In the genomic region with DNA sequence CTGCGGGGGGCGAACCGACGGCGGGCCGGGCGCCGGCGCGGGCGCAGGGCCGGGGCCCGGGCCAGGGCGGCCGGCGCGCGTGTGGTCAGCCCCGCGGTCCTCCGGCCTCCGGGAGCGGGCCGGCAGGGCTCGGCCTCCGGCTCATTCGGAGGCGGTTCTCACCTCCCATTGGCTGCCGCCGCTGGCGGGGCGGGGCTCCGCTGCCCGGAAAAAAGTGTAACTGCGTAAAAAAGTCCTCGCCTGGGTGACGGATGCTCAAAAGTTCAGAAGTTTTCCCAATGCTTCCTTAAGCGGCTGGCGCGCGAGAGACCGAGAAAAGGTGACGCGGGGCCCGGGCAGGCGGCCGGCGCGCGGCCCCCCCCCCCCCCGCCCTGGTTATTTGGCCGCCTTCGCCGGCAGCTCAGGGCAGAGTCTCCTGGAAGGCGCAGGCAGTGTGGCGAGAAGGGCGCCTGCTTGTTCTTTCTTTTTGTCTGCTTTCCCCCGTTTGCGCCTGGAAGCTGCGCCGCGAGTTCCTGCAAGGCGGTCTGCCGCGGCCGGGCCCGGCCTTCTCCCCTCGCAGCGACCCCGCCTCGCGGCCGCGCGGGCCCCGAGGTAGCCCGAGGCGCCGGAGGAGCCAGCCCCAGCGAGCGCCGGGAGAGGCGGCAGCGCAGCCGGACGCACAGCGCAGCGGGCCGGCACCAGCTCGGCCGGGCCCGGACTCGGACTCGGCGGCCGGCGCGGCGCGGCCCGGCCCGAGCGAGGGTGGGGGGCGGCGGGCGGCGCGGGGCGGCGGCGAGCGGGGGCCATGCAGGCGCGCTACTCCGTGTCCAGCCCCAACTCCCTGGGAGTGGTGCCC, we compare ENCODE assay signal across 8 cellular contexts. TPM values are rescaled to one million over a fixed set of nuclear protein-coding genes. Genes with fewer than 3 reads are reported as not detected.
DNase-seq lines count a peak whose midpoint lies in the region; ATAC-seq, FAIRE-seq and TF ChIP-seq lines count a peak whose summit lies in the region.

A gene (plus strand): TSS at position 254 of the 835 bp plus-strand sequence. CDS start 531 bp downstream, at position 785.

- H3K27ac ChIP-seq in astrocyte (ENCODE audit: low read depth, low read length) (peak within 1 kb of the TSS; percentile 77), psoas muscle (peak within 1 kb of the TSS; percentile 74)

- FAIRE-seq in astrocyte (lab: Jason Lieb, UNC) = no peak

- WGBS in psoas muscle, 3 donors = 1% methylated on average over 28 to 114 of the region's 115 CpGs

- ATAC-seq in HG02938 (IDR thresholded peaks at IDR 0.05; ENCODE audit: unreplicated experiment) (peak; percentile 60), left ventricle myocardium superior (peak; percentile 92), psoas muscle (peak; percentile 84 to 91 (median 86))

- peaks cover 4% of the 10 kb centered on the region for H3K9me3 Mint-ChIP-seq in astrocyte (ENCODE audit: unreplicated experiment)

- H3K4me3 Mint-ChIP-seq in astrocyte (ENCODE audit: unreplicated experiment) = peak within 1 kb of the TSS; percentile 80

- no peaks in the 10 kb centered on the region for H3K36me3 Mint-ChIP-seq in astrocyte (ENCODE audit: low read depth, unreplicated experiment)

- H3K4me1 Mint-ChIP-seq in astrocyte (ENCODE audit: low read depth, unreplicated experiment) = peaks cover 13% of the 10 kb centered on the region

- H3K36me3 ChIP-seq in astrocyte (ENCODE audit: insufficient read depth, low read length) (no peaks in the 10 kb centered on the region), psoas muscle (ENCODE audit: insufficient read depth in 1 of 2, low read depth in 1 of 2) (no peaks in the 10 kb centered on the region)

- H3K9ac ChIP-seq in astrocyte (ENCODE audit: low read length) = peak within 1 kb of the TSS; percentile 84

- H3K9me3 ChIP-seq in astrocyte (ENCODE audit: insufficient read depth, low read depth, low read length) = no peaks in the 10 kb centered on the region
- no peaks in the 10 kb centered on the region for H3K9me3 ChIP-seq in psoas muscle

- CTCF ChIA-PET in GM10248 (lab: Yijun Ruan, JAX) = interaction anchor here (0.8 to 2.2 kb wide), 4 partner anchors 13 to 741 kb away, joined by 3 to 5 read pairs (median 3); no protein-coding TSS in a partner anchor

- H3K4me2 ChIP-seq in astrocyte (ENCODE audit: low read length) = peak within 1 kb of the TSS; percentile 84

- no peak for TF ChIP-seq CTCF in AG09309 (IDR thresholded peaks at IDR 0.05; ENCODE audit: control insufficient read depth, insufficient read depth, low read depth, low read length, missing control alignments)
- TF ChIP-seq CTCF in GM10248 (IDR thresholded peaks at IDR 0.05; ENCODE audit: control extremely low read depth, extremely low read depth, low read depth, missing control alignments) = no peak
- TF ChIP-seq CTCF in astrocyte (IDR thresholded peaks at IDR 0.05; ENCODE audit: insufficient read depth, low read depth, low read length) = no peak
- TF ChIP-seq CTCF in psoas muscle (IDR thresholded peaks at IDR 0.05) = no peak

- H3K27ac Mint-ChIP-seq in astrocyte (ENCODE audit: unreplicated experiment) = peak within 1 kb of the TSS; percentile 66

- peaks cover 34% of the 10 kb centered on the region for H4K20me1 ChIP-seq in astrocyte (ENCODE audit: insufficient read depth, low read length)

- H3K27me3 Mint-ChIP-seq in astrocyte (ENCODE audit: low read depth, unreplicated experiment) = peaks cover 48% of the 10 kb centered on the region

- H2AFZ ChIP-seq in astrocyte (ENCODE audit: low read depth, low read length) = peak within 1 kb of the TSS; percentile 90

- DNase-seq in AG09309 (ENCODE audit: low read depth) (peak; percentile 85), GM10248 (ENCODE audit: extremely low spot score) (peak; percentile 85), NOMO-1 treated with dmso at 0.1 percent for 144 hours (lab: John Stamatoyannopoulos, UW; ENCODE audit: unreplicated experiment) (peak; percentile 75), astrocyte (ENCODE audit: low read depth) (peak; percentile 81), left ventricle myocardium superior (peak; percentile 91), psoas muscle (peak; percentile 90 to 91), NCI-H2107 treated with DMSO at 0.1 percent for 48 hours (lab: John Stamatoyannopoulos, UW; ENCODE audit: unreplicated experiment) (no peak)

- H3K4me3 ChIP-seq in AG09309 (ENCODE audit: control insufficient read depth, low read depth, low read length) = peak within 1 kb of the TSS; percentile 75
- H3K4me3 ChIP-seq in astrocyte (ENCODE audit: insufficient read depth, low read depth, low read length) = peak within 1 kb of the TSS; percentile 67
- peak within 1 kb of the TSS; percentile 78 for H3K4me3 ChIP-seq in psoas muscle

- intact Hi-C loops in left ventricle myocardium superior (cut with micrococcal nuclease) (loop anchor here (5.0 kb wide), 1 partner anchor 492 kb away; no protein-coding TSS in a partner anchor), psoas muscle (cut with DNase I) (loop anchor here (10.0 kb wide), 3 partner anchors 495 to 1135 kb away; no protein-coding TSS in a partner anchor)

- H3K4me1 ChIP-seq in astrocyte (ENCODE audit: insufficient read depth, low read length) (peaks cover 22% of the 10 kb centered on the region), psoas muscle (peaks cover 19% of the 10 kb centered on the region)

- H3K27me3 ChIP-seq in astrocyte (ENCODE audit: insufficient read depth, low read length) = peaks cover 48% of the 10 kb centered on the region
- peaks cover 0 to 90% (median 52%) of the 10 kb centered on the region in 3 donors for H3K27me3 ChIP-seq in psoas muscle (ENCODE audit: insufficient read depth in 3 of 3, low read length in 2 of 3)

- POLR2A ChIA-PET in GM10248 (lab: Yijun Ruan, JAX) = interaction anchor here (0.5 kb wide), 1 partner anchor 527 kb away, joined by 4 read pairs; no protein-coding TSS in a partner anchor

- H3K79me2 ChIP-seq in astrocyte (ENCODE audit: insufficient read depth, low read length) = peaks cover 29% of the 10 kb centered on the region

RNA-seq across cellular contexts. Expression of the gene that starts here (rescaled TPM):
- total RNA-seq in astrocyte (2.8 and 2.9 TPM in 2 replicates), left ventricle myocardium superior (2.7 TPM), psoas muscle (1 to 10 TPM; 1.5 to 2.7 (median 2.0) TPM)
- polyA plus RNA-seq in psoas muscle = 1 to 10 TPM in 2 of 3 donors, under 1 TPM in 1; 0.90 to 1.3 (median 1.1) TPM
